Comparison of ENCODE assay signal across 13 cellular contexts in the genomic region with DNA sequence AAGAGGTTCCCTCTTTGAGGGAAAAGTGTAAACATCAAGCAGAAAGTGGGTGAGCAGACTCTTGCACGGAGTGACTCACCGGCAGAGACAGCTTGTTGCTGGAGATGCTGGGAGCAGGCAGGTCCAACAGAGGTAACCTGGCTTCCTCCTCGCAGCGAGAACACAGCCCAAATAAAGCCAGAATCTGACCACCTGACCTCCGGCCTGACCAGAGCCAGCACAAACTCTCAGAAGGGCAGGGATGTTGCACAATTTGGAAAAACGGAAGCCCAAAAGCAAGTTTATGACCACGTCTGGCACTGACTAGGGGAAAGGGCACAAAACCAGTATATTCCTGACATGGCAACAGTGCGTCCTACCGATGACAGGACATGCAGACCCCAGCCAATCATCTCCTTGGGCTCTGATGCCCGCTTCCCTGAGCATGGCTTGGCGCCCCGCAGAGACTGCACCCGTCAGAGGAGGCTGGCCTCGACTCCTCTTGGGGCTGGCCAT. TPM values are rescaled to one million over a fixed set of nuclear protein-coding genes. Genes with fewer than 3 reads are reported as not detected.
DNase-seq lines count a peak whose midpoint lies in the region; ATAC-seq and TF ChIP-seq lines count a peak whose summit lies in the region.
"Had no signal": no experiment of that assay in that cellular context is flagged by ENCODE, and none has a peak within 500 bp of the region (broad histone marks: within the 10 kb centered on the region; RNA-seq: fewer than 3 reads in every experiment).

No MANE protein-coding gene starts in this region.

- H3K27me3 Mint-ChIP-seq in CD4-positive, alpha-beta memory T cell: no peaks in the 10 kb centered on the region

- H3K4me1 ChIP-seq in right cardiac atrium (ENCODE audit: control insufficient read depth, insufficient read depth, low read length) (peaks cover 14% of the 10 kb centered on the region), stomach (peaks cover 22 to 70% (median 43%) of the 10 kb centered on the region in 4 donors)
- peaks cover 17% of the 10 kb centered on the region for H3K4me1 ChIP-seq in CD4-positive, alpha-beta memory T cell (ENCODE audit: insufficient read depth, low read length)

- H3K4me3 ChIP-seq in right cardiac atrium (ENCODE audit: low read length) (no peak overlapping the region), stomach (no peak overlapping the region)
- no peak overlapping the region for H3K4me3 ChIP-seq in CD4-positive, alpha-beta memory T cell (ENCODE audit: low read length in 2 of 2)
- H3K4me3 ChIP-seq: tibial nerve had no signal

- H3K27me3 ChIP-seq in right cardiac atrium (ENCODE audit: control insufficient read depth, insufficient read depth) (no peaks in the 10 kb centered on the region), stomach (no peaks in the 10 kb centered on the region)
- no peaks in the 10 kb centered on the region for H3K27me3 ChIP-seq in CD4-positive, alpha-beta memory T cell (ENCODE audit: insufficient read depth, low read length)
- H3K27me3 ChIP-seq: tibial nerve had no signal

- TF ChIP-seq POLR2A in stomach (IDR thresholded peaks at IDR 0.05): no peak

- peaks cover 26 to 59% (median 34%) of the 10 kb centered on the region in 4 donors for H3K4me1 Mint-ChIP-seq in CD4-positive, alpha-beta memory T cell

- H3K36me3 ChIP-seq in stomach: no peaks in the 10 kb centered on the region
- no peaks in the 10 kb centered on the region for H3K36me3 ChIP-seq in CD4-positive, alpha-beta memory T cell (ENCODE audit: insufficient read depth, low read length)
- H3K36me3 ChIP-seq: tibial nerve had no signal

- no peak for TF ChIP-seq CTCF in stomach (IDR thresholded peaks at IDR 0.05)
- no peak for TF ChIP-seq CTCF in GM13976 (IDR thresholded peaks at IDR 0.05; ENCODE audit: borderline replicate concordance, control extremely low read depth, extremely low read depth, insufficient read depth, missing control alignments)

- ATAC-seq in right cardiac atrium (peak; percentile 15 to 16), HG03571 (IDR thresholded peaks at IDR 0.05; ENCODE audit: unreplicated experiment) (no peak), GM19452 (IDR thresholded peaks at IDR 0.05; ENCODE audit: unreplicated experiment) (no peak)

- in situ Hi-C loops in GM13976 (cut with MboI; ENCODE audit: low sequenced_read_pairs, unreplicated experiment): no loop called here

- peak overlapping the region; percentile 66 for H3K27ac ChIP-seq in right cardiac atrium (ENCODE audit: low read length)
- peak overlapping the region in 4 of 5 donors; percentile 46 to 73 (median 62) for H3K27ac ChIP-seq in stomach
- no peak overlapping the region for H3K27ac ChIP-seq in CD4-positive, alpha-beta memory T cell (ENCODE audit: low read depth, low read length)

- 66% methylated on average over 14 of the region's 14 CpGs for WGBS in right cardiac atrium
- 53 to 73% (median 56%) methylated on average over 14 of the region's 14 CpGs for WGBS in stomach, 5 donors

- peak overlapping the region in 3 of 8 donors; percentile 2 to 22 (median 20) for H3K4me3 Mint-ChIP-seq in CD4-positive, alpha-beta memory T cell
- H3K4me3 Mint-ChIP-seq: endodermal cell had no signal

- CTCF ChIA-PET in CD4-positive, alpha-beta memory T cell (lab: Charles Lee; ENCODE audit: partially characterized antibody): no interaction called here

- peak overlapping the region in 2 of 7 donors; percentile 54 to 69 for H3K27ac Mint-ChIP-seq in CD4-positive, alpha-beta memory T cell
- H3K27ac Mint-ChIP-seq: endodermal cell had no signal

- H3K9me3 Mint-ChIP-seq in CD4-positive, alpha-beta memory T cell: no peaks in the 10 kb centered on the region
- H3K9me3 Mint-ChIP-seq: endodermal cell had no signal

- H3K36me3 Mint-ChIP-seq in CD4-positive, alpha-beta memory T cell: peaks cover 0 to 1% of the 10 kb centered on the region in 2 donors

- POLR2A ChIA-PET in CD4-positive, alpha-beta memory T cell (lab: Charles Lee; ENCODE audit: partially characterized antibody): interaction anchor here (0.8 to 1.5 kb wide), 2 partner anchors 11 to 14 kb away, joined by 3 read pairs; no protein-coding TSS in a partner anchor

- DNase-seq in HPDE6-E6E7 (ENCODE audit: extremely low spot score): peak; percentile 10
- DNase-seq in amniotic epithelial cell (ENCODE audit: low read depth): peak; percentile 25
- peak in 2 of 3 donors; percentile 28 to 64 for DNase-seq in right cardiac atrium
- peak; percentile 34 for DNase-seq in stomach
- DNase-seq in CD4-positive, alpha-beta memory T cell: no peak
- DNase-seq in GM13976 (ENCODE audit: low spot score): no peak
- DNase-seq: activated T-cell treated with anti-CD3 and anti-CD28 coated beads, Interleukin-2, amount 50 U/mL, for 1 hour; endodermal cell; kidney glomerular epithelial cell; NCI-H1436 treated with DMSO at 0.1 percent for 48 hours had no signal

- intact Hi-C loops in right cardiac atrium (cut with DNase I) (loop anchor here in 1 of 4 donors (5.0 kb wide), 1 partner anchor 301 kb away; no protein-coding TSS in a partner anchor), stomach (cut with DNase I; ENCODE audit: low total_unique reads) (no loop called here)
- intact Hi-C loops in CD4-positive, alpha-beta memory T cell (cut with micrococcal nuclease): no loop called here

- TF ChIP-seq EP300 in stomach (IDR thresholded peaks at IDR 0.05): no peak

- H3K9me3 ChIP-seq in right cardiac atrium (ENCODE audit: control insufficient read depth, low read length) (no peaks in the 10 kb centered on the region), stomach (no peaks in the 10 kb centered on the region)
- no peaks in the 10 kb centered on the region for H3K9me3 ChIP-seq in CD4-positive, alpha-beta memory T cell (ENCODE audit: control insufficient read depth in 1 of 2, low read length in 2 of 2)
- H3K9me3 ChIP-seq: tibial nerve had no signal

RNA-seq across cellular contexts. Expression of a gene that starts 5.4 kb away (rescaled TPM):
- total RNA-seq in right cardiac atrium (10 to 100 TPM; 31.8 to 95.6 (median 59.8) TPM), stomach (100 to 1,000 TPM in 1 of 5 donors, 10 to 100 TPM in 1, 1 to 10 TPM in 2, not detected in 1; 2.9 to 306 (median 13.3) TPM)
- polyA plus RNA-seq in right cardiac atrium (69.9 TPM), stomach (10 to 100 TPM; 25.1 to 89.1 (median 61.9) TPM)
- 10 to 100 TPM; 14.5 to 14.7 TPM for total RNA-seq in CD4-positive, alpha-beta memory T cell
- 10 to 100 TPM; 13.1 to 16.2 TPM for polyA plus RNA-seq in CD4-positive, alpha-beta memory T cell

Comparison
In these comparisons a context has a peak if more than half of its experiments do, and no peak if none do; other contexts are left out.
1. DNase-seq: peak in HPDE6-E6E7 (single experiment), amniotic epithelial cell (single experiment), right cardiac atrium (2 of 3) and stomach (single experiment); none in CD4-positive, alpha-beta memory T cell (0 of 5) and GM13976 (single experiment).
2. ATAC-seq: peak in right cardiac atrium (2 of 2); none in HG03571 (single experiment) and GM19452 (single experiment).